In the genomic region with DNA sequence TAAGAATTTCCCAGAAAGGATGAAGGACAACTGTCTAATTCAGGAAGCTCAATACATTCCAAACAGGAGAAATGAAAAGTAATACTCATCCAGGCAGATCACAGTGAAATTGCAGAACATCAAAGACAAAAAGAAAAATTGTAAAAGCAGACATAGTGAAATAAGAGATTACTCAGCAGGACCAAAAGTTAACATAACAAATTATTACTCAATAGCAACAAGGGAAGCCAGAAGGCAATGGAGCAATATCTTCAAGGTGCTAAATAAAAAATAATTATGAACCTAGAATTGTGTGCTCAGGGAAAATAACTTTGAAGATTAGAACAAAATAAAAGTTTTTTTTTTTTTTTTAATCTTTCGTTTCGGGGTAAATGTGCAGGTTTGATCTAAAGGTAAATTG, we compare ENCODE assay signal across 1 cellular context.
TF ChIP-seq lines count a peak whose summit lies in the region.

No MANE protein-coding gene starts in this region.

TF ChIP-seq in K562, 482 proteins besides CTCF, POLR2A, EP300 and RAD21 (continued from another document):
- TF ChIP-seq CEBPB (tag; IDR thresholded peaks at IDR 0.05), result peak; percentile 22; the same call in 1 of the 2 replicates
- no peak for TF ChIP-seq ZNF324 (CRISPR knock-in tag; IDR thresholded peaks at IDR 0.05)
- TF ChIP-seq PHB2 (IDR thresholded peaks at IDR 0.05; ENCODE audit: low read depth), result no peak
- TF ChIP-seq THRAP3 (IDR thresholded peaks at IDR 0.05; ENCODE audit: borderline replicate concordance), result no peak
- no peak for TF ChIP-seq KLF13 (tag; IDR thresholded peaks at IDR 0.05; ENCODE audit: borderline replicate concordance, low read depth)
- no peak for TF ChIP-seq YY1 (IDR thresholded peaks at IDR 0.05; ENCODE audit: borderline replicate concordance in 1 of 3, control insufficient read depth in 1 of 3, extremely low read depth in 1 of 3, insufficient read depth in 3 of 3, insufficient read length in 1 of 3, insufficient replicate concordance in 2 of 3, low read depth in 1 of 3, low read length in 2 of 3)
